Comparison of ENCODE assay signal across 18 cellular contexts in the genomic region with DNA sequence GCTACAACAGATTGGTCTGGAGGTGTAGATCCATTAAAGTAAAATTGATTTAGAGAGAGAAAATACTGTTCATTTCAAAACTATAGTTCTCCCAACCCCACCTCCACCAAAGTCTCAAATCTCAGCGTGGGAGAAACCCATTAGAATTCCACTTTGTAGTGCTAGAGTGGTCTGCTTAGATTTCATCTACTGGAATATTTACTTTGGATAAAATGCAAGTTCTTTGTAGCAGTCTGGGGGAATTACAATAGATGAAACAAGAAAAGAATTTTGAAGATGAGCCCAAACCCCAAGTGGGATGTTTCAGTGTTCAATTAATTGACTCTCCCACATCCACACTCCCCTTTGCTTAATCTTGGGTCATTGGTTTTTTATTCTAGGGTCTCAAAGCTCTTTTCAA.
DNase-seq lines count a peak whose midpoint lies in the region; TF ChIP-seq lines count a peak whose summit lies in the region.
"Had no signal": no experiment of that assay in that cellular context is flagged by ENCODE, and none has a peak within 500 bp of the region (broad histone marks: within the 10 kb centered on the region; RNA-seq: fewer than 3 reads in every experiment).

No MANE protein-coding gene starts in this region.

- in situ Hi-C loops in astrocyte of the cerebellum (cut with HindIII; ENCODE audit: low sequenced_read_pairs) = no loop called here

- H3K36me3 ChIP-seq in SK-N-SH (replicated peaks in 1 of 2; ENCODE audit: control insufficient read depth in 1 of 2, insufficient read depth in 2 of 2, low read length in 1 of 2) = no peaks in the 10 kb centered on the region
- H3K36me3 ChIP-seq: HAP-1 had no signal

- H3K36me3 Mint-ChIP-seq in osteocyte (ENCODE audit: unreplicated experiment) = no peaks in the 10 kb centered on the region
- no peaks in the 10 kb centered on the region for H3K36me3 Mint-ChIP-seq in activated CD4-positive, alpha-beta T cell treated with anti-CD3 and anti-CD28 coated beads, Interleukin-2, amount 10 ng/mL, durations not matched to agents 7 days and 5 days (ENCODE audit: low read depth)
- H3K36me3 Mint-ChIP-seq: CD4-positive, alpha-beta memory T cell had no signal

- POLR2A ChIA-PET in SK-N-SH (lab: Yijun Ruan, JAX) = no interaction called here
- POLR2A ChIA-PET in activated CD4-positive, alpha-beta T cell treated with anti-CD3 and anti-CD28 coated beads, Interleukin-2, amount 10 ng/mL, durations not matched to agents 7 days and 5 days (lab: Charles Lee) = no interaction called here

- H3K27ac Mint-ChIP-seq in osteocyte (ENCODE audit: unreplicated experiment) = peak overlapping the region; percentile 14
- H3K27ac Mint-ChIP-seq in activated CD4-positive, alpha-beta T cell treated with anti-CD3 and anti-CD28 coated beads, Interleukin-2, amount 10 ng/mL, durations not matched to agents 7 days and 5 days = no peak overlapping the region
- H3K27ac Mint-ChIP-seq: CD4-positive, alpha-beta memory T cell; HFFc6 had no signal

- peaks cover 41% of the 10 kb centered on the region for H3K4me1 Mint-ChIP-seq in osteocyte (ENCODE audit: unreplicated experiment)
- H3K4me1 Mint-ChIP-seq in activated CD4-positive, alpha-beta T cell treated with anti-CD3 and anti-CD28 coated beads, Interleukin-2, amount 10 ng/mL, durations not matched to agents 7 days and 5 days = peaks cover 4% of the 10 kb centered on the region

- H4K20me1 ChIP-seq in SK-N-SH (ENCODE audit: insufficient read depth) = no peaks in the 10 kb centered on the region

- no peaks in the 10 kb centered on the region; a peak in 1 of 4 replicates for H3K4me1 ChIP-seq in SK-N-SH (ENCODE audit: control insufficient read depth in 1 of 2, insufficient read depth in 2 of 2, low read depth in 1 of 2, low read length in 1 of 2)
- H3K4me1 ChIP-seq: HAP-1 had no signal

- H3K9ac ChIP-seq in SK-N-SH = no peak overlapping the region

- no peak for TF ChIP-seq EP300 in SK-N-SH (IDR thresholded peaks at IDR 0.05; ENCODE audit: borderline replicate concordance in 1 of 2, low read depth in 1 of 2, low read length in 1 of 2)

- CTCF ChIA-PET in SK-N-SH (lab: Yijun Ruan, JAX) = no interaction called here
- CTCF ChIA-PET in activated CD4-positive, alpha-beta T cell treated with anti-CD3 and anti-CD28 coated beads, Interleukin-2, amount 10 ng/mL, durations not matched to agents 7 days and 5 days (lab: Charles Lee) = interaction anchor here (1.2 kb wide), 1 partner anchor 12 kb away, joined by 3 read pairs; no protein-coding TSS in a partner anchor

- H3K4me3 Mint-ChIP-seq in osteocyte (ENCODE audit: unreplicated experiment) = no peak overlapping the region
- H3K4me3 Mint-ChIP-seq in activated CD4-positive, alpha-beta T cell treated with anti-CD3 and anti-CD28 coated beads, Interleukin-2, amount 10 ng/mL, durations not matched to agents 7 days and 5 days = no peak overlapping the region
- H3K4me3 Mint-ChIP-seq: CD4-positive, alpha-beta memory T cell; HFFc6 had no signal

- no peaks in the 10 kb centered on the region for H3K9me2 ChIP-seq in SK-N-SH

- H3K79me2 ChIP-seq in SK-N-SH (ENCODE audit: insufficient read depth) = no peaks in the 10 kb centered on the region

- H3K4me2 ChIP-seq in SK-N-SH = 0 out of 2 replicates have a peak overlapping the region, but pooled peaks have one; percentile 0

- H3K9me3 ChIP-seq in SK-N-SH = no peaks in the 10 kb centered on the region
- H3K9me3 ChIP-seq: HAP-1 had no signal

- no peaks in the 10 kb centered on the region for H3K27me3 ChIP-seq in SK-N-SH (ENCODE audit: insufficient read depth)

- intact Hi-C loops in lower leg skin (cut with DNase I; ENCODE audit: low total_unique reads) = no loop called here

- no peaks in the 10 kb centered on the region for H3F3A ChIP-seq in SK-N-SH (replicated peaks; ENCODE audit: insufficient read depth)

- H3K27me3 Mint-ChIP-seq in osteocyte (ENCODE audit: unreplicated experiment) = no peaks in the 10 kb centered on the region
- peaks cover 16% of the 10 kb centered on the region for H3K27me3 Mint-ChIP-seq in activated CD4-positive, alpha-beta T cell treated with anti-CD3 and anti-CD28 coated beads, Interleukin-2, amount 10 ng/mL, durations not matched to agents 7 days and 5 days

- DNase-seq in SK-N-SH (no peak), astrocyte of the cerebellum (ENCODE audit: low read depth) (peak; percentile 36), left kidney (ENCODE audit: low read depth, low spot score) (peak; percentile 56), osteocyte (ENCODE audit: extremely low spot score, unreplicated experiment) (no peak), NCI-H2171 treated with DMSO at 0.1 percent for 48 hours (lab: John Stamatoyannopoulos, UW) (no peak), lower leg skin (ENCODE audit: low spot score in 2 of 2) (no peak)
- no peak for DNase-seq in activated CD4-positive, alpha-beta T cell treated with anti-CD3 and anti-CD28 coated beads, Interleukin-2, amount 10 ng/mL, durations not matched to agents 7 days and 5 days
- no peak for DNase-seq in stimulated activated naive CD4-positive, alpha-beta T cell (lab: John Stamatoyannopoulos, UW)
- DNase-seq: C1 segment of cervical spinal cord; Calu3; CD4-positive, alpha-beta memory T cell; COR-L47; DMS53; DMS79 treated with DMSO at 0.1 percent for 48 hours; GF-D8; GOT3; HFFc6 had no signal

- H3K27ac ChIP-seq in SK-N-SH (ENCODE audit: low read depth in 2 of 2, low read length in 1 of 2) = no peak overlapping the region; a peak in 1 of 4 replicates

- H3K9me3 Mint-ChIP-seq in osteocyte (ENCODE audit: unreplicated experiment) = no peaks in the 10 kb centered on the region
- no peaks in the 10 kb centered on the region for H3K9me3 Mint-ChIP-seq in activated CD4-positive, alpha-beta T cell treated with anti-CD3 and anti-CD28 coated beads, Interleukin-2, amount 10 ng/mL, durations not matched to agents 7 days and 5 days
- H3K9me3 Mint-ChIP-seq: HFFc6 had no signal

- TF ChIP-seq CTCF in SK-N-SH (IDR thresholded peaks at IDR 0.05) (no peak), astrocyte of the cerebellum (IDR thresholded peaks at IDR 0.05; ENCODE audit: low read depth, low read length, missing control alignments) (no peak), osteocyte (IDR thresholded peaks at IDR 0.05) (no peak), lower leg skin (IDR thresholded peaks at IDR 0.05) (no peak)

- no peak overlapping the region for H3K4me3 ChIP-seq in SK-N-SH (ENCODE audit: low read depth in 2 of 2, low read length in 1 of 2)
- H3K4me3 ChIP-seq in astrocyte of the cerebellum (ENCODE audit: low read depth, low read length) = no peak overlapping the region
- H3K4me3 ChIP-seq in lower leg skin (ENCODE audit: low read depth, poor library complexity, severe bottlenecking) = no peak overlapping the region
- H3K4me3 ChIP-seq: HAP-1 had no signal

- no peak for TF ChIP-seq RAD21 in SK-N-SH (IDR thresholded peaks at IDR 0.05; ENCODE audit: low read length)

- no peak for TF ChIP-seq POLR2A in lower leg skin (IDR thresholded peaks at IDR 0.05)

- H2AFZ ChIP-seq in SK-N-SH (ENCODE audit: low read depth) = no peak overlapping the region

- 62% methylated on average over 1 of the region's 1 CpG for WGBS in SK-N-SH (ENCODE audit: low lambda C conversion rate)
- whole genome bisulfite sequencing in lower leg skin, 2 donors = 71 to 85% methylated on average over 1 of the region's 1 CpG

TF ChIP-seq in SK-N-SH, 30 proteins besides CTCF, POLR2A, EP300 and RAD21:
- no peak for TF ChIP-seq TCF12 (IDR thresholded peaks at IDR 0.05)
- no peak for TF ChIP-seq RCOR1 (IDR thresholded peaks at IDR 0.05; ENCODE audit: low read length)
- TF ChIP-seq IRF3 (IDR thresholded peaks at IDR 0.05; ENCODE audit: low read depth, low read length) = no peak
- TF ChIP-seq CHD2 (IDR thresholded peaks at IDR 0.05; ENCODE audit: low read length, partially characterized antibody) = no peak
- TF ChIP-seq, protein P1, sequence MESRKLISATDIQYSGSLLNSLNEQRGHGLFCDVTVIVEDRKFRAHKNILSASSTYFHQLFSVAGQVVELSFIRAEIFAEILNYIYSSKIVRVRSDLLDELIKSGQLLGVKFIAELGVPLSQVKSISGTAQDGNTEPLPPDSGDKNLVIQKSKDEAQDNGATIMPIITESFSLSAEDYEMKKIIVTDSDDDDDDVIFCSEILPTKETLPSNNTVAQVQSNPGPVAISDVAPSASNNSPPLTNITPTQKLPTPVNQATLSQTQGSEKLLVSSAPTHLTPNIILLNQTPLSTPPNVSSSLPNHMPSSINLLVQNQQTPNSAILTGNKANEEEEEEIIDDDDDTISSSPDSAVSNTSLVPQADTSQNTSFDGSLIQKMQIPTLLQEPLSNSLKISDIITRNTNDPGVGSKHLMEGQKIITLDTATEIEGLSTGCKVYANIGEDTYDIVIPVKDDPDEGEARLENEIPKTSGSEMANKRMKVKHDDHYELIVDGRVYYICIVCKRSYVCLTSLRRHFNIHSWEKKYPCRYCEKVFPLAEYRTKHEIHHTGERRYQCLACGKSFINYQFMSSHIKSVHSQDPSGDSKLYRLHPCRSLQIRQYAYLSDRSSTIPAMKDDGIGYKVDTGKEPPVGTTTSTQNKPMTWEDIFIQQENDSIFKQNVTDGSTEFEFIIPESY (IDR thresholded peaks at IDR 0.05; ENCODE audit: borderline replicate concordance, low read depth) = no peak
TF ChIP-seq in SK-N-SH: peak in this region for 0.

Comparison
In these comparisons a context has a peak if more than half of its experiments do, and no peak if none do; other contexts are left out.
1. DNase-seq: peak in astrocyte of the cerebellum (single experiment) and left kidney (single experiment); none in SK-N-SH (single experiment), osteocyte (single experiment), activated CD4-positive, alpha-beta T cell treated with anti-CD3 and anti-CD28 coated beads, Interleukin-2, amount 10 ng/mL, durations not matched to agents 7 days and 5 days (single experiment), stimulated activated naive CD4-positive, alpha-beta T cell (0 of 6), NCI-H2171 treated with DMSO at 0.1 percent for 48 hours (single experiment) and lower leg skin (0 of 2).